ENCODE assay signal across 13 cellular contexts in genomic region chr15:28396022-28396421, GRCh38. TPM values are rescaled to one million over a fixed set of nuclear protein-coding genes. Genes with fewer than 3 reads are reported as not detected.
"Had no signal": no experiment of that assay in that cellular context is flagged by ENCODE, and none has a peak within 500 bp of the region (broad histone marks: within the 10 kb centered on the region; RNA-seq: fewer than 3 reads in every experiment).

No MANE protein-coding gene starts in this region.

RNA-seq across cellular contexts. Expression of gene GOLGA8F, which starts 17.6 kb away (rescaled TPM):
- total RNA-seq: OCI-LY7; PC-3; PC-9; Peyer's patch; Right ventricle myocardium inferior; Right ventricle myocardium superior; RPMI7951; SJCRH30; SK-MEL-5; T-helper 1 cell treated with Interleukin-12 subunit alpha and Interleukin-12 subunit beta and Interleukin-4 antibody, amounts not matched to agents 30 ng/mL and 1 ng/mL, for 36 hours had no signal
- polyA plus RNA-seq: SK-N-SH had no signal

RNA-seq across cellular contexts. Expression of gene GOLGA6L24, which starts 38.1 kb away (rescaled TPM):
- total RNA-seq: OCI-LY7; PC-3; PC-9; Peyer's patch; Right ventricle myocardium inferior; Right ventricle myocardium superior; RPMI7951; SJCRH30; SJSA1; SK-MEL-5; T-cell; T-helper 1 cell treated with Interleukin-12 subunit alpha and Interleukin-12 subunit beta and Interleukin-4 antibody, amounts not matched to agents 30 ng/mL and 1 ng/mL, for 36 hours had no signal
- polyA plus RNA-seq: SK-N-SH had no signal
